Comparison of ENCODE assay signal across 12 cellular contexts in genomic region chr3:107068980-107069379, GRCh38.
DNase-seq lines count a peak whose midpoint lies in the region; ATAC-seq and TF ChIP-seq lines count a peak whose summit lies in the region.
"Had no signal": no experiment of that assay in that cellular context is flagged by ENCODE, and none has a peak within 500 bp of the region (broad histone marks: within the 10 kb centered on the region; RNA-seq: fewer than 3 reads in every experiment).

No MANE protein-coding gene starts in this region.

- H4K20me1 ChIP-seq in MM.1S (ENCODE audit: insufficient read depth, low read length), result no peaks in the 10 kb centered on the region

- no peaks in the 10 kb centered on the region for H3K9me3 Mint-ChIP-seq in MCF 10A (ENCODE audit: unreplicated experiment)

- TF ChIP-seq CTCF in AG10803 (conservative IDR thresholded peaks at IDR 0.05; ENCODE audit: low read length) (no peak), MCF 10A (IDR thresholded peaks at IDR 0.05; ENCODE audit: unreplicated experiment) (no peak), spleen (IDR thresholded peaks at IDR 0.05 in 8 of 11, conservative IDR thresholded peaks at IDR 0.05 in 3 of 11) (no peak), MM.1S (IDR thresholded peaks at IDR 0.05; ENCODE audit: low read length) (no peak)

- H3K79me2 ChIP-seq in MM.1S (ENCODE audit: low read length), result no peaks in the 10 kb centered on the region

- H3K27ac ChIP-seq in spleen (no peak overlapping the region), MM.1S (ENCODE audit: low read length) (no peak overlapping the region)

- H3K4me3 Mint-ChIP-seq in MCF 10A (ENCODE audit: unreplicated experiment), result peak overlapping the region; percentile 1

- H3K27ac Mint-ChIP-seq in MCF 10A (ENCODE audit: low read depth, unreplicated experiment), result peak overlapping the region; percentile 78
- H3K27ac Mint-ChIP-seq: progenitor cell of endocrine pancreas had no signal

- ATAC-seq in GM18868 (IDR thresholded peaks at IDR 0.05; ENCODE audit: unreplicated experiment), result no peak

- peaks cover 0 to 9% (median 3%) of the 10 kb centered on the region in 6 donors for H3K4me1 ChIP-seq in spleen
- no peaks in the 10 kb centered on the region for H3K4me1 ChIP-seq in MM.1S (ENCODE audit: low read length)

- H3K9me2 ChIP-seq in MM.1S (replicated peaks; ENCODE audit: insufficient read depth, low read length), result no peaks in the 10 kb centered on the region

- BruUV-seq in MCF 10A (replicated peaks; lab: Mats Ljungman, UMichigan), result no TSS peak

- H3K27me3 ChIP-seq in spleen (replicated peaks in 1 of 7), result peaks cover 0 to 5% (median 0%) of the 10 kb centered on the region in 7 donors
- H3K27me3 ChIP-seq in MM.1S (replicated peaks; ENCODE audit: insufficient read depth, low read length), result no peaks in the 10 kb centered on the region

- no peak for TF ChIP-seq POLR2A in spleen (IDR thresholded peaks at IDR 0.05)

- no peak overlapping the region for H3K4me2 ChIP-seq in MM.1S (ENCODE audit: low read depth, low read length)

- H3K9me3 ChIP-seq in spleen (no peaks in the 10 kb centered on the region), MM.1S (replicated peaks; ENCODE audit: insufficient read depth, low read length) (no peaks in the 10 kb centered on the region)

- POLR2A ChIA-PET in MCF 10A (lab: Yijun Ruan, JAX), result interaction anchor here (0.7 kb wide), 1 partner anchor 646 kb away, joined by 3 read pairs; no protein-coding TSS in a partner anchor

- no peak overlapping the region for H3K9ac ChIP-seq in MM.1S (ENCODE audit: low read length)

- peak; percentile 90 for DNase-seq in AG10803 (ENCODE audit: low read depth)
- DNase-seq in HS-5 (ENCODE audit: low read depth), result peak; percentile 75
- peak; percentile 83 for DNase-seq in MCF 10A (ENCODE audit: unreplicated experiment)
- peak; percentile 55 for DNase-seq in myocyte (ENCODE audit: low read depth)
- DNase-seq in retina, result no peak
- DNase-seq in spleen, result no peak
- no peak for DNase-seq in MM.1S
- DNase-seq: activated CD4-positive, alpha-beta T cell treated with anti-CD3 and anti-CD28 coated beads, Interleukin-2, amount 50 U/mL, for 1 hour; DMS153; glutamatergic neuron had no signal

- 25 to 39% (median 31%) methylated on average over 4 of the region's 4 CpGs for WGBS in spleen, 5 donors

- H3K36me3 ChIP-seq in spleen (no peaks in the 10 kb centered on the region), MM.1S (replicated peaks; ENCODE audit: insufficient read depth, low read length) (no peaks in the 10 kb centered on the region)

- H3K36me3 Mint-ChIP-seq in MCF 10A (ENCODE audit: insufficient read depth, unreplicated experiment), result no peaks in the 10 kb centered on the region

- CTCF ChIA-PET in MCF 10A (lab: Yijun Ruan, JAX), result interaction anchor here (0.6 kb wide), 2 partner anchors 459 to 697 kb away, joined by 3 read pairs; no protein-coding TSS in a partner anchor

- H3F3A ChIP-seq in MM.1S (ENCODE audit: insufficient read depth, low read length), result no peaks in the 10 kb centered on the region

- H3K4me1 Mint-ChIP-seq in MCF 10A (ENCODE audit: insufficient read depth, unreplicated experiment), result peaks cover 22% of the 10 kb centered on the region

- H2AFZ ChIP-seq in MM.1S (ENCODE audit: low read length), result no peak overlapping the region

- H3K27me3 Mint-ChIP-seq in MCF 10A (ENCODE audit: insufficient read depth, unreplicated experiment), result no peaks in the 10 kb centered on the region
- H3K27me3 Mint-ChIP-seq: progenitor cell of endocrine pancreas had no signal

- intact Hi-C loops in MCF 10A (cut with micrococcal nuclease) (loop anchor here (10.0 kb wide), 2 partner anchors 244 to 1204 kb away; partner anchors contain the start of gene CBLB), spleen (cut with DNase I; ENCODE audit: low total_unique reads) (no loop called here)

- H3K4me3 ChIP-seq in AG10803 (ENCODE audit: low read length) (no peak overlapping the region), spleen (no peak overlapping the region), MM.1S (ENCODE audit: low read length) (no peak overlapping the region)

Comparison
In these comparisons a context has a peak if more than half of its experiments do, and no peak if none do; other contexts are left out.
1. DNase-seq: peak in AG10803 (single experiment), HS-5 (single experiment), MCF 10A (single experiment) and myocyte (single experiment); none in retina (single experiment), spleen (single experiment) and MM.1S (single experiment).